In the genomic region with DNA sequence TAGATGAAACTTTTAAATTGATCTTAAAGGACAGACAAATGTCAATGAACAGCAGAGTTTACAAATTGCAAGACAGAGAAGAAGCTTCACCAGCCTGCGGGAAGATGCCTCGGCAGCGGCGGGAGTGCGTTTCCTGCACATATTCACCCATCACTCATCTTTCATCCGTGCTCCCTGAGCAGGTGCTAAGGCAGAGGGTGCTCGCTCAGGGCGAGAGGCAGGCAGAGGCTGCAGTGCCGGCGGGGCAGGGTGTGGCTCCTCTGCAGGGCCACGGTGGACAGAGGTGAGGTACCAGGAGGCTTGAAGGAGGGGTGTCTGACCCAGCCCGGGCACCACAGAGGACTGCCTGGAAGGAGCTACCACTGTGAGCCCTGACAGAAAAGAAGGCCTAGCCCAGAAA, we compare ENCODE assay signal across 15 cellular contexts.
DNase-seq lines count a peak whose midpoint lies in the region; ATAC-seq and TF ChIP-seq lines count a peak whose summit lies in the region.
"Had no signal": no experiment of that assay in that cellular context is flagged by ENCODE, and none has a peak within 500 bp of the region (broad histone marks: within the 10 kb centered on the region; RNA-seq: fewer than 3 reads in every experiment).

No MANE protein-coding gene starts in this region.

- no peak overlapping the region for H4K91ac ChIP-seq in neuronal stem cell (ENCODE audit: low read depth, low read length, poor library complexity)

- H2AFZ ChIP-seq in neuronal stem cell (ENCODE audit: low read length), result no peak overlapping the region

- peak overlapping the region; percentile 70 for H2AK5ac ChIP-seq in neuronal stem cell (ENCODE audit: low read depth, low read length)

- no peaks in the 10 kb centered on the region for H4K20me1 ChIP-seq in BLaER1

- no peaks in the 10 kb centered on the region for H3K36me3 ChIP-seq in BLaER1
- H3K36me3 ChIP-seq in Peyer's patch, result no peaks in the 10 kb centered on the region
- H3K36me3 ChIP-seq in neuronal stem cell (replicated peaks in 1 of 2; ENCODE audit: control insufficient read depth in 2 of 2, insufficient read depth in 2 of 2, low read length in 2 of 2), result no peaks in the 10 kb centered on the region
- H3K36me3 ChIP-seq: HAP-1 had no signal

- WGBS in neuronal stem cell (ENCODE audit: extremely low coverage in 2 of 2, insufficient read length in 2 of 2, insufficient replicate concordance in 1 of 2), 2 donors, result no CpG with 5 or more reads among the region's 12 CpGs

- no peak overlapping the region for H3K9ac ChIP-seq in BLaER1
- H3K9ac ChIP-seq in neuronal stem cell (ENCODE audit: low read depth, low read length, poor library complexity), result no peak overlapping the region

- DNase-seq in Peyer's patch, result peak in 2 of 3 donors; percentile 23 to 35
- DNase-seq in glutamatergic neuron, result peak; percentile 13
- no peak for DNase-seq in neuronal stem cell (ENCODE audit: low spot score)
- DNase-seq in stimulated activated CD4-positive, alpha-beta T cell treated with anti-CD3 and anti-CD28 coated beads, Interleukin-12 subunit alpha, Interleukin-12 subunit beta, amount 100 ng/mL, for 4 hours, result no peak
- DNase-seq in activated T-helper 1 cell treated with anti-CD3 and anti-CD28 coated beads, Interleukin-12 subunit alpha, Interleukin-12 subunit beta, Interleukin-2, Interleukin-4 antibody, amounts not matched to agents 30 ng/mL and 10 ng/mL and 1 ng/mL, durations not matched to agents 14 hours and 24 hours and 36 hours (ENCODE audit: low spot score), result no peak
- no peak for DNase-seq in NCI-H1105 (lab: John Stamatoyannopoulos, UW)
- DNase-seq: ACHN; AML-193; CD4-positive, CD25-positive, alpha-beta regulatory T cell; CD8-positive, alpha-beta memory T cell; COR-L47 had no signal

- H3K4me1 Mint-ChIP-seq in glutamatergic neuron (ENCODE audit: low read depth, unreplicated experiment), result peaks cover 13% of the 10 kb centered on the region
- peaks cover 6% of the 10 kb centered on the region for H3K4me1 Mint-ChIP-seq in activated T-helper 1 cell treated with anti-CD3 and anti-CD28 coated beads, Interleukin-12 subunit alpha, Interleukin-12 subunit beta, Interleukin-2, Interleukin-4 antibody, amounts not matched to agents 30 ng/mL and 10 ng/mL and 1 ng/mL, durations not matched to agents 14 hours and 24 hours and 36 hours (ENCODE audit: low read depth)

- no peak for ATAC-seq in GM18868 (IDR thresholded peaks at IDR 0.05; ENCODE audit: unreplicated experiment)

- H3K4me3 ChIP-seq in BLaER1 (no peak overlapping the region), Peyer's patch (no peak overlapping the region), neuronal stem cell (ENCODE audit: low read length in 2 of 2) (no peak overlapping the region)
- H3K4me3 ChIP-seq: HAP-1 had no signal

- H2BK120ac ChIP-seq in neuronal stem cell (ENCODE audit: low read depth, low read length), result no peak overlapping the region

- H3K27me3 Mint-ChIP-seq in glutamatergic neuron (ENCODE audit: unreplicated experiment), result peaks cover 8% of the 10 kb centered on the region
- H3K27me3 Mint-ChIP-seq in activated T-helper 1 cell treated with anti-CD3 and anti-CD28 coated beads, Interleukin-12 subunit alpha, Interleukin-12 subunit beta, Interleukin-2, Interleukin-4 antibody, amounts not matched to agents 30 ng/mL and 10 ng/mL and 1 ng/mL, durations not matched to agents 14 hours and 24 hours and 36 hours (ENCODE audit: insufficient read depth), result no peaks in the 10 kb centered on the region

- H3K4ac ChIP-seq in neuronal stem cell (ENCODE audit: low read length), result peak overlapping the region; percentile 37

- peaks cover 2% of the 10 kb centered on the region for H3K9me3 ChIP-seq in BLaER1
- no peaks in the 10 kb centered on the region for H3K9me3 ChIP-seq in Peyer's patch
- peaks cover 0 to 2% of the 10 kb centered on the region in 2 donors for H3K9me3 ChIP-seq in neuronal stem cell (replicated peaks in 1 of 2; ENCODE audit: control insufficient read depth in 2 of 2, insufficient read depth in 1 of 2, low read depth in 1 of 2, low read length in 2 of 2)
- H3K9me3 ChIP-seq: HAP-1 had no signal

- peak overlapping the region; percentile 88 for H4K8ac ChIP-seq in neuronal stem cell (ENCODE audit: low read depth, low read length)

- H3K4me3 Mint-ChIP-seq in glutamatergic neuron (ENCODE audit: unreplicated experiment), result no peak overlapping the region
- H3K4me3 Mint-ChIP-seq in activated T-helper 1 cell treated with anti-CD3 and anti-CD28 coated beads, Interleukin-12 subunit alpha, Interleukin-12 subunit beta, Interleukin-2, Interleukin-4 antibody, amounts not matched to agents 30 ng/mL and 10 ng/mL and 1 ng/mL, durations not matched to agents 14 hours and 24 hours and 36 hours, result no peak overlapping the region
- H3K4me3 Mint-ChIP-seq: CD4-positive, CD25-positive, alpha-beta regulatory T cell; CD8-positive, alpha-beta memory T cell had no signal

- peaks cover 18% of the 10 kb centered on the region for H3K9me3 Mint-ChIP-seq in glutamatergic neuron (ENCODE audit: unreplicated experiment)
- H3K9me3 Mint-ChIP-seq in activated T-helper 1 cell treated with anti-CD3 and anti-CD28 coated beads, Interleukin-12 subunit alpha, Interleukin-12 subunit beta, Interleukin-2, Interleukin-4 antibody, amounts not matched to agents 30 ng/mL and 10 ng/mL and 1 ng/mL, durations not matched to agents 14 hours and 24 hours and 36 hours, result no peaks in the 10 kb centered on the region
- H3K9me3 Mint-ChIP-seq: CD4-positive, CD25-positive, alpha-beta regulatory T cell had no signal

- H2BK5ac ChIP-seq in neuronal stem cell (ENCODE audit: low read length), result no peak overlapping the region

- TF ChIP-seq POLR2A in Peyer's patch (IDR thresholded peaks at IDR 0.05), result no peak

- H3K4me1 ChIP-seq in BLaER1, result peaks cover 89% of the 10 kb centered on the region
- H3K4me1 ChIP-seq in Peyer's patch, result no peaks in the 10 kb centered on the region
- peaks cover 33 to 37% of the 10 kb centered on the region in 2 donors for H3K4me1 ChIP-seq in neuronal stem cell (ENCODE audit: control insufficient read depth in 2 of 2, insufficient read depth in 1 of 2, low read depth in 1 of 2, low read length in 2 of 2)
- H3K4me1 ChIP-seq: HAP-1 had no signal

- H3K27me3 ChIP-seq in BLaER1 (peaks cover 21% of the 10 kb centered on the region; the same call in 1 of the 2 replicates), Peyer's patch (no peaks in the 10 kb centered on the region), neuronal stem cell (ENCODE audit: control insufficient read depth in 3 of 3, insufficient read depth in 3 of 3, low read depth in 1 of 3, low read length in 3 of 3) (peaks cover 0 to 9% (median 3%) of the 10 kb centered on the region in 3 experiments)

- H3K4me2 ChIP-seq in BLaER1, result peak overlapping the region; percentile 95
- no peak overlapping the region for H3K4me2 ChIP-seq in neuronal stem cell (ENCODE audit: insufficient read depth, low read length, poor library complexity, severe bottlenecking)

- peaks cover 5% of the 10 kb centered on the region for H3K36me3 Mint-ChIP-seq in glutamatergic neuron (ENCODE audit: unreplicated experiment)
- H3K36me3 Mint-ChIP-seq in activated T-helper 1 cell treated with anti-CD3 and anti-CD28 coated beads, Interleukin-12 subunit alpha, Interleukin-12 subunit beta, Interleukin-2, Interleukin-4 antibody, amounts not matched to agents 30 ng/mL and 10 ng/mL and 1 ng/mL, durations not matched to agents 14 hours and 24 hours and 36 hours (ENCODE audit: low read depth), result no peaks in the 10 kb centered on the region
- H3K36me3 Mint-ChIP-seq: CD4-positive, CD25-positive, alpha-beta regulatory T cell; CD8-positive, alpha-beta memory T cell had no signal

- TF ChIP-seq CTCF in Peyer's patch (IDR thresholded peaks at IDR 0.05), result no peak
- no peak for TF ChIP-seq CTCF in glutamatergic neuron (IDR thresholded peaks at IDR 0.05; ENCODE audit: partially characterized antibody, unreplicated experiment)

- H3K27ac ChIP-seq in BLaER1, result no peak overlapping the region
- H3K27ac ChIP-seq in Peyer's patch, result no peak overlapping the region
- H3K27ac ChIP-seq in neuronal stem cell (replicated peaks; ENCODE audit: low read length), result no peak overlapping the region
- H3K27ac ChIP-seq: HL-60 had no signal

- H3K18ac ChIP-seq in neuronal stem cell (ENCODE audit: low read length), result peak overlapping the region; percentile 74

- H2BK15ac ChIP-seq in neuronal stem cell (ENCODE audit: low read length), result peak overlapping the region; percentile 92

- no peak overlapping the region for H3K27ac Mint-ChIP-seq in glutamatergic neuron (ENCODE audit: unreplicated experiment)
- H3K27ac Mint-ChIP-seq in activated T-helper 1 cell treated with anti-CD3 and anti-CD28 coated beads, Interleukin-12 subunit alpha, Interleukin-12 subunit beta, Interleukin-2, Interleukin-4 antibody, amounts not matched to agents 30 ng/mL and 10 ng/mL and 1 ng/mL, durations not matched to agents 14 hours and 24 hours and 36 hours, result no peak overlapping the region
- H3K27ac Mint-ChIP-seq: CD8-positive, alpha-beta memory T cell had no signal

- peak overlapping the region; percentile 94 for H2BK12ac ChIP-seq in neuronal stem cell (ENCODE audit: low read length)

- H3K23ac ChIP-seq in neuronal stem cell (ENCODE audit: low read depth, low read length, poor library complexity), result peak overlapping the region; percentile 50

- intact Hi-C loops in activated T-helper 1 cell treated with anti-CD3 and anti-CD28 coated beads, Interleukin-12 subunit alpha, Interleukin-12 subunit beta, Interleukin-2, Interleukin-4 antibody, amounts not matched to agents 30 ng/mL and 10 ng/mL and 1 ng/mL, durations not matched to agents 14 hours and 24 hours and 36 hours (cut with micrococcal nuclease), result no loop called here

- peak overlapping the region; percentile 73 for H3K14ac ChIP-seq in neuronal stem cell (ENCODE audit: low read length)

- H3K79me1 ChIP-seq in neuronal stem cell (ENCODE audit: low read depth, low read length), result no peaks in the 10 kb centered on the region

Comparison
In these comparisons a context has a peak if more than half of its experiments do, and no peak if none do; other contexts are left out.
1. DNase-seq: peak in Peyer's patch (2 of 3) and glutamatergic neuron (single experiment); none in neuronal stem cell (single experiment), stimulated activated CD4-positive, alpha-beta T cell treated with anti-CD3 and anti-CD28 coated beads, Interleukin-12 subunit alpha, Interleukin-12 subunit beta, amount 100 ng/mL, for 4 hours (single experiment), activated T-helper 1 cell treated with anti-CD3 and anti-CD28 coated beads, Interleukin-12 subunit alpha, Interleukin-12 subunit beta, Interleukin-2, Interleukin-4 antibody, amounts not matched to agents 30 ng/mL and 10 ng/mL and 1 ng/mL, durations not matched to agents 14 hours and 24 hours and 36 hours (single experiment) and NCI-H1105 (single experiment).